In genomic region chr6:165611294-165611693, GRCh38 we compare ENCODE assay signal across 15 cellular contexts. TPM values are rescaled to one million over a fixed set of nuclear protein-coding genes. Genes with fewer than 3 reads are reported as not detected.
"Had no signal": no experiment of that assay in that cellular context is flagged by ENCODE, and none has a peak within 500 bp of the region (broad histone marks: within the 10 kb centered on the region; RNA-seq: fewer than 3 reads in every experiment).

No MANE protein-coding gene starts in this region.

- H3K4me3 ChIP-seq: gastrocnemius medialis, right lobe of liver, smooth muscle cell, testis, upper lobe of left lung had no signal

- H3K27me3 ChIP-seq: brain microvascular endothelial cell, gastrocnemius medialis, right lobe of liver, testis, upper lobe of left lung had no signal

- H3K36me3 ChIP-seq: brain microvascular endothelial cell, gastrocnemius medialis, right lobe of liver, upper lobe of left lung had no signal

- H3K4me1 ChIP-seq: gastrocnemius medialis, right lobe of liver, testis, upper lobe of left lung had no signal

- ATAC-seq: activated CD4-positive, alpha-beta T cell treated with anti-CD3 and anti-CD28 coated beads for 36 hours; gastrocnemius medialis; right lobe of liver; stimulated activated naive CD8-positive, alpha-beta T cell treated with anti-CD3 and anti-CD28 coated beads, Interleukin-15, amount 100 ng/mL, for 72 hours; WTC11 had no signal

- H3K27ac ChIP-seq: brain microvascular endothelial cell, gastrocnemius medialis, right lobe of liver, testis, upper lobe of left lung had no signal

- H3K9me3 ChIP-seq: gastrocnemius medialis, right lobe of liver, testis, upper lobe of left lung had no signal

- DNase-seq: activated CD4-positive, alpha-beta T cell treated with anti-CD3 and anti-CD28 coated beads for 36 hours; activated CD4-positive, alpha-beta T cell treated with anti-CD3 and anti-CD28 coated beads, Interleukin-2, amount 50 U/mL, for 48 hours; activated naive CD8-positive, alpha-beta T cell treated with anti-CD3 and anti-CD28 coated beads, Interleukin-2, amount 10 ng/mL, durations not matched to agents 7 days and 5 days; brain microvascular endothelial cell; cortex of kidney; gastrocnemius medialis; naive B cell; right lobe of liver; stimulated activated CD4-positive, alpha-beta T cell treated with anti-CD3 and anti-CD28 coated beads, Interleukin-4, amount 100 ng/mL, for 1 hour; stimulated activated naive CD8-positive, alpha-beta T cell treated with anti-CD3 and anti-CD28 coated beads, Interleukin-15, amount 100 ng/mL, for 72 hours; SW 1271; testis; upper lobe of left lung had no signal

RNA-seq across cellular contexts. Expression of gene PDE10A, which starts 51.7 kb away (rescaled TPM):
- total RNA-seq: activated CD4-positive, alpha-beta T cell treated with anti-CD3 and anti-CD28 coated beads for 36 hours; activated naive CD8-positive, alpha-beta T cell treated with anti-CD3 and anti-CD28 coated beads, Interleukin-2, amount 10 ng/mL, durations not matched to agents 7 days and 5 days had no signal
